Comparison of ENCODE assay signal across 19 cellular contexts in genomic region chr19:1481893-1482360, GRCh38. TPM values are rescaled to one million over a fixed set of nuclear protein-coding genes. Genes with fewer than 3 reads are reported as not detected.
DNase-seq lines count a peak whose midpoint lies in the region; ATAC-seq and TF ChIP-seq lines count a peak whose summit lies in the region.
"Had no signal": no experiment of that assay in that cellular context is flagged by ENCODE, and none has a peak within 500 bp of the region (broad histone marks: within the 10 kb centered on the region; RNA-seq: fewer than 3 reads in every experiment).

No MANE protein-coding gene starts in this region.

- no peak overlapping the region for H3K27ac Mint-ChIP-seq in type B pancreatic cell
- H3K27ac Mint-ChIP-seq: B cell; CD4-positive, alpha-beta T cell; GM23338; T-cell had no signal

- intact Hi-C loops in left cardiac atrium (cut with DNase I) = no loop called here
- intact Hi-C loops in Right ventricle myocardium superior (cut with DNase I) = no loop called here
- intact Hi-C loops in lower lobe of right lung (cut with DNase I) = no loop called here
- intact Hi-C loops in testis (cut with DNase I; ENCODE audit: low total_unique reads) = no loop called here
- intact Hi-C loops in tibial artery (cut with DNase I; ENCODE audit: low total_unique reads) = no loop called here

- peaks cover 15% of the 10 kb centered on the region for H3K4me1 ChIP-seq in lower lobe of right lung
- peaks cover 14% of the 10 kb centered on the region for H3K4me1 ChIP-seq in testis
- peaks cover 0 to 22% (median 18%) of the 10 kb centered on the region in 4 donors for H3K4me1 ChIP-seq in tibial artery

- H3K9me3 ChIP-seq in lower lobe of right lung (no peaks in the 10 kb centered on the region), testis (no peaks in the 10 kb centered on the region), tibial artery (no peaks in the 10 kb centered on the region)

- WGBS in testis, 2 donors = 91 to 93% methylated on average over 5 to 36 of the region's 36 CpGs

- peaks cover 6% of the 10 kb centered on the region for H3K4me1 Mint-ChIP-seq in type B pancreatic cell (ENCODE audit: unreplicated experiment)

- H3K4me3 ChIP-seq in lower lobe of right lung (no peak overlapping the region), testis (no peak overlapping the region), tibial artery (no peak overlapping the region)
- H3K4me3 ChIP-seq: GM12878, GM23338 had no signal

- no peaks in the 10 kb centered on the region for H3K27me3 Mint-ChIP-seq in type B pancreatic cell
- H3K27me3 Mint-ChIP-seq: B cell; CD4-positive, alpha-beta T cell; T-cell had no signal

- H3K36me3 ChIP-seq in lower lobe of right lung = no peaks in the 10 kb centered on the region
- no peaks in the 10 kb centered on the region for H3K36me3 ChIP-seq in testis (ENCODE audit: low read depth, missing control alignments)
- peaks cover 0 to 4% (median 0%) of the 10 kb centered on the region in 3 donors for H3K36me3 ChIP-seq in tibial artery

- TF ChIP-seq POLR2A in testis (IDR thresholded peaks at IDR 0.05) = no peak

- peaks cover 4% of the 10 kb centered on the region for H3K36me3 Mint-ChIP-seq in type B pancreatic cell
- H3K36me3 Mint-ChIP-seq: T-cell had no signal

- no peak overlapping the region for H3K4me3 Mint-ChIP-seq in type B pancreatic cell
- H3K4me3 Mint-ChIP-seq: B cell; CD4-positive, alpha-beta T cell; GM23338; T-cell had no signal

- no peak for TF ChIP-seq CTCF in lower lobe of right lung (IDR thresholded peaks at IDR 0.05)
- TF ChIP-seq CTCF in type B pancreatic cell (conservative IDR thresholded peaks at IDR 0.05) = no peak
- no peak for TF ChIP-seq CTCF in testis (IDR thresholded peaks at IDR 0.05)
- TF ChIP-seq CTCF in tibial artery (IDR thresholded peaks at IDR 0.05) = no peak

- DNase-seq in left cardiac atrium (peak; percentile 30), Right ventricle myocardium superior (no peak), RPMI7951 (ENCODE audit: low read depth) (peak; percentile 49), lower lobe of right lung (peak; percentile 48), type B pancreatic cell (ENCODE audit: extremely low spot score, unreplicated experiment) (peak; percentile 70), GM03348 (ENCODE audit: low spot score) (no peak), testis (no peak), tibial artery (no peak)
- DNase-seq: Calu3, DMS79 treated with DMSO at 0.1 percent for 48 hours, NCI-H1092, NCI-H1694, NCI-H748 treated with DMSO at 0.1 percent for 48 hours, PC-3, T-cell had no signal

- ATAC-seq in left cardiac atrium (no peak), Right ventricle myocardium superior (ENCODE audit: poor library complexity) (no peak), lower lobe of right lung (no peak)
- ATAC-seq: GM12878, GM23338, PC-3, T-cell had no signal

- H3K27me3 ChIP-seq in lower lobe of right lung (ENCODE audit: low read depth) (no peaks in the 10 kb centered on the region), testis (no peaks in the 10 kb centered on the region), tibial artery (peaks cover 0 to 13% of the 10 kb centered on the region in 2 donors)

- H3K27ac ChIP-seq in lower lobe of right lung (no peak overlapping the region), testis (no peak overlapping the region), tibial artery (no peak overlapping the region)

- no peaks in the 10 kb centered on the region for H3K9me3 Mint-ChIP-seq in type B pancreatic cell
- H3K9me3 Mint-ChIP-seq: CD4-positive, alpha-beta T cell; GM23338; T-cell had no signal

RNA-seq across cellular contexts. Expression of gene C19orf25, which starts 2.9 kb away (rescaled TPM):
- total RNA-seq in left cardiac atrium (10 to 100 TPM; 16.1 to 18.9 TPM), Right ventricle myocardium superior (18.3 TPM), lower lobe of right lung (28.5 TPM), type B pancreatic cell (ENCODE audit: low replicate concordance) (36.6 and 37.5 TPM in 2 replicates), testis (10 to 100 TPM; 55.4 to 72.5 TPM)
- total RNA-seq in RPMI7951 (2014; rRNA removed; shearing (Covaris generic)) = 25.2 and 27.1 TPM in 2 replicates
- polyA plus RNA-seq in testis (ENCODE audit: insufficient read depth, low read depth, low replicate concordance) = 39.3 TPM

RNA-seq across cellular contexts. Expression of gene PCSK4, which starts 8.2 kb away (rescaled TPM):
- 1 to 10 TPM in 1 of 2 donors, under 1 TPM in 1; 0.89 to 1.6 TPM for total RNA-seq in left cardiac atrium
- total RNA-seq in Right ventricle myocardium superior = 1.4 TPM
- total RNA-seq in RPMI7951 (2014; rRNA removed; shearing (Covaris generic)) = 0.39 and 5.5 TPM in 2 replicates
- total RNA-seq in lower lobe of right lung = 7.4 TPM
- 9.6 and 12.4 TPM in 2 replicates for total RNA-seq in type B pancreatic cell (ENCODE audit: low replicate concordance)
- 100 to 1,000 TPM; 108 to 203 TPM for total RNA-seq in testis
- 179 TPM for polyA plus RNA-seq in testis (ENCODE audit: insufficient read depth, low read depth, low replicate concordance)

RNA-seq across cellular contexts. Expression of gene REEP6, which starts 9.1 kb away (rescaled TPM):
- 1 to 10 TPM; 2.2 to 2.3 TPM for total RNA-seq in left cardiac atrium
- 1.1 TPM for total RNA-seq in Right ventricle myocardium superior
- 3.3 and 4.2 TPM in 2 replicates for total RNA-seq in RPMI7951 (2014; rRNA removed; shearing (Covaris generic))
- 2.5 TPM for total RNA-seq in lower lobe of right lung
- 17.3 and 34.5 TPM in 2 replicates for total RNA-seq in type B pancreatic cell (ENCODE audit: low replicate concordance)
- total RNA-seq in testis = 100 to 1,000 TPM; 429 to 454 TPM
- polyA plus RNA-seq in testis (ENCODE audit: insufficient read depth, low read depth, low replicate concordance) = 386 TPM

RNA-seq across cellular contexts. Expression of gene ADAMTSL5, which starts 30.9 kb away (rescaled TPM):
- 10 to 100 TPM; 18.9 to 25.0 TPM for total RNA-seq in left cardiac atrium
- total RNA-seq in Right ventricle myocardium superior = 22.5 TPM
- total RNA-seq in RPMI7951 (2014; rRNA removed; shearing (Covaris generic)) = 1.6 and 3.8 TPM in 2 replicates
- total RNA-seq in lower lobe of right lung = 3.3 TPM
- 3.4 and 10.6 TPM in 2 replicates for total RNA-seq in type B pancreatic cell (ENCODE audit: low replicate concordance)
- 10 to 100 TPM; 10.7 to 17.9 TPM for total RNA-seq in testis
- 7.2 TPM for polyA plus RNA-seq in testis (ENCODE audit: insufficient read depth, low read depth, low replicate concordance)
- total RNA-seq: B cell had no signal

RNA-seq across cellular contexts. Expression of gene APC2, which starts 32.0 kb away (rescaled TPM):
- under 1 TPM; 0.18 to 0.21 TPM for total RNA-seq in left cardiac atrium
- total RNA-seq in Right ventricle myocardium superior = 0.22 TPM
- not detected in 2 replicates for total RNA-seq in RPMI7951 (2014; rRNA removed; shearing (Covaris generic))
- 0.12 TPM for total RNA-seq in lower lobe of right lung
- 1.2 and 9.2 TPM in 2 replicates for total RNA-seq in type B pancreatic cell (ENCODE audit: low replicate concordance)
- total RNA-seq in testis = 1 to 10 TPM; 4.6 to 5.9 TPM
- polyA plus RNA-seq in testis (ENCODE audit: insufficient read depth, low read depth, low replicate concordance) = 2.8 TPM

Comparison
In these comparisons a context has a peak if more than half of its experiments do, and no peak if none do; other contexts are left out.
1. DNase-seq: peak in left cardiac atrium (single experiment), RPMI7951 (single experiment), lower lobe of right lung (single experiment) and type B pancreatic cell (single experiment); none in Right ventricle myocardium superior (single experiment), GM03348 (single experiment), testis (single experiment) and tibial artery (0 of 2).
2. RNA of gene REEP6, which starts 9.1 kb away (total RNA-seq): 429 to 454 TPM in testis; 17.3 to 34.5 TPM in type B pancreatic cell, 3.3 to 4.2 TPM in RPMI7951, 2.5 TPM in lower lobe of right lung (single experiment), 2.2 to 2.3 TPM in left cardiac atrium and 1.1 TPM in Right ventricle myocardium superior (single experiment); every median in the first group is over 10 times any median in the second.